ENCODE assay signal across 1 cellular context in genomic region chr2:241320394-241320793, GRCh38.
TF ChIP-seq lines count a peak whose summit lies in the region.

No MANE protein-coding gene starts in this region.

TF ChIP-seq in GM23338, 12 proteins besides CTCF, POLR2A, EP300 and RAD21 (continued from another document):
- TF ChIP-seq ETS1 (IDR thresholded peaks at IDR 0.05): no peak
- TF ChIP-seq NANOG (IDR thresholded peaks at IDR 0.05; ENCODE audit: borderline replicate concordance): no peak
- no peak for TF ChIP-seq JUNB (IDR thresholded peaks at IDR 0.05; ENCODE audit: unreplicated experiment)
- TF ChIP-seq POLR2AphosphoS5 (IDR thresholded peaks at IDR 0.05; ENCODE audit: low read depth): no peak
- TF ChIP-seq REST (IDR thresholded peaks at IDR 0.05; ENCODE audit: unreplicated experiment): no peak
- TF ChIP-seq CREB1 (CRISPR knock-in tag; IDR thresholded peaks at IDR 0.05; ENCODE audit: low read depth): no peak
- TF ChIP-seq ZNF462 (CRISPR knock-in tag; IDR thresholded peaks at IDR 0.05): no peak
- TF ChIP-seq EZH2 (IDR thresholded peaks at IDR 0.05; ENCODE audit: low read depth, unreplicated experiment): no peak
- TF ChIP-seq ZNF331 (CRISPR knock-in tag; IDR thresholded peaks at IDR 0.05; ENCODE audit: low read depth): no peak
- TF ChIP-seq ZNF114 (CRISPR knock-in tag; IDR thresholded peaks at IDR 0.05): no peak
- TF ChIP-seq EZH2phosphoT487 (IDR thresholded peaks at IDR 0.05; ENCODE audit: unreplicated experiment): no peak
